ENCODE assay signal across 8 cellular contexts in the genomic region with DNA sequence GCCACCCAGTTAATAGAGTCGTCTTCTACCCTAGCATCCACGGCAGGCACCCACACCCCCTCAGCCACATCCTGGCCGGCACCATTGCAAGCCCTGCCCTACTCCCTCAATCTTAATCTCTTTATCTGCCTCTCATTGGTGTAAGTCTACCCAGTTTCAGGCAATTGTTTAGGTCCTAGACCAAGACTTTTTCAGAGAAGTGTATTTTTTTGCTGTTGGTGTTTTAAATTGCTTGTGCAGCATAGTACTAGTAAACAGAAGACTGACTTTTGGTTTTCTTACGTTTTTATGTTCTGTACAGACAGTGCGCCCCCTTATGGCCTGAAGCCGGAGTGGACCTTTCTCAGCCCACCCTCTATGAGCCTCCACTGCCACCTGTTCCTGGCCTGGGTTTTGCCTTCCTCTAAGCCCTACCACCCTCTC.
DNase-seq lines count a peak whose midpoint lies in the region; ATAC-seq and TF ChIP-seq lines count a peak whose summit lies in the region.

No MANE protein-coding gene starts in this region.

- TF ChIP-seq CTCF in RWPE2 (IDR thresholded peaks at IDR 0.05; ENCODE audit: poor library complexity, severe bottlenecking) = peak; percentile 14

- no CpG with 5 or more reads among the region's 6 CpGs for WGBS in iPS DF 6.9 (ENCODE audit: insufficient coverage, insufficient read length)

- H3K27ac ChIP-seq in RWPE2 (ENCODE audit: poor library complexity, severe bottlenecking) = no peak overlapping the region
- H3K27ac ChIP-seq in iPS DF 6.9 (ENCODE audit: low read length) = no peak overlapping the region

- ATAC-seq in GM19043 (IDR thresholded peaks at IDR 0.05; ENCODE audit: low read depth, unreplicated experiment) = peak; percentile 34
- peak; percentile 35 for ATAC-seq in HG03139 (IDR thresholded peaks at IDR 0.05; ENCODE audit: unreplicated experiment)
- no peak for ATAC-seq in RWPE2 (ENCODE audit: low read depth)

- DNase-seq in AML-193 (lab: John Stamatoyannopoulos, UW) (peak; percentile 85 to 88), RWPE2 (ENCODE audit: low spot score) (no peak), activated gamma-delta T cell (lab: John Stamatoyannopoulos, UW) (peak; percentile 25), iPS DF 6.9 (ENCODE audit: low read depth, low spot score) (peak; percentile 25), GM03348 (ENCODE audit: low spot score) (no peak)
- DNase-seq in stimulated activated CD8-positive, alpha-beta memory T cell treated with anti-CD3 and anti-CD28 coated beads, Interleukin-15, amount 100 ng/mL, for 4 hours (ENCODE audit: low read depth in 2 of 2) = peak; percentile 45 to 63

- H3K27me3 ChIP-seq in RWPE2 (ENCODE audit: insufficient read depth, poor library complexity, severe bottlenecking) (no peaks in the 10 kb centered on the region), iPS DF 6.9 (ENCODE audit: control insufficient read depth, insufficient read depth, low read length) (no peaks in the 10 kb centered on the region)

- H3K4me1 ChIP-seq in RWPE2 (ENCODE audit: insufficient read depth, poor library complexity, severe bottlenecking) = peaks cover 3% of the 10 kb centered on the region
- H3K4me1 ChIP-seq in iPS DF 6.9 (ENCODE audit: control insufficient read depth, insufficient read depth, low read length) = no peaks in the 10 kb centered on the region; the same call in 1 of the 2 replicates

- no peaks in the 10 kb centered on the region for H3K36me3 ChIP-seq in RWPE2 (ENCODE audit: low read depth)
- no peaks in the 10 kb centered on the region for H3K36me3 ChIP-seq in iPS DF 6.9 (ENCODE audit: control insufficient read depth, insufficient read depth, low read length)

- no peaks in the 10 kb centered on the region for H3K9me3 ChIP-seq in RWPE2 (ENCODE audit: severe bottlenecking)
- H3K9me3 ChIP-seq in iPS DF 6.9 (ENCODE audit: control insufficient read depth, insufficient read depth, low read length) = no peaks in the 10 kb centered on the region

- H3K4me3 ChIP-seq in RWPE2 (ENCODE audit: severe bottlenecking) (no peak overlapping the region), iPS DF 6.9 (ENCODE audit: low read length) (no peak overlapping the region)

Comparison
In these comparisons a context has a peak if more than half of its experiments do, and no peak if none do; other contexts are left out.
1. DNase-seq: peak in AML-193 (2 of 2), activated gamma-delta T cell (single experiment), iPS DF 6.9 (single experiment) and stimulated activated CD8-positive, alpha-beta memory T cell treated with anti-CD3 and anti-CD28 coated beads, Interleukin-15, amount 100 ng/mL, for 4 hours (2 of 2); none in RWPE2 (single experiment) and GM03348 (single experiment).